In the genomic region with DNA sequence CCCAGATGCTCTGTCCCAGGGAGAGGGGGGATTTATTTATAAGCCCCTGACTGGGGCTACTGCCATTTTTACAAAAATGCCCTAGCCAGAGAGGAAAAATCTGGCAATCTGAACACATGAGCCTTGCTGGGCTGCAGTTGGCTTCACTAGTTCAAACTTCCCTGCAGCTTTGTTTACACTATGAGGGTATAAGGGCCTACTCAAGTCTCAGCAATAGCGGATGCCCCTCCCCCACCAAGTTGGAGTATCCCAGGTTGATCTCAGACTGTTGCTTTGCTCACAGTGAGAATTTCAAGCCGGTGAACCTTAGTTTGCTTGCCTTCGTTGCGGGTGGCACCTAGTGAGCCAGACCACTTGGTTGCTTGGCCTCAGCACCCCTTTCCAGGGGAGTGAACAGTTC, we compare ENCODE assay signal across 1 cellular context.
DNase-seq lines count a peak whose midpoint lies in the region; ATAC-seq and TF ChIP-seq lines count a peak whose summit lies in the region.
"Not testable (repeated sequence)": the region's sequence is repeated elsewhere in the genome, so short reads cannot be mapped to it uniquely, and the experiment has no call there.

No MANE protein-coding gene starts in this region.

- not testable (repeated sequence) for H3K4me1 ChIP-seq in upper lobe of right lung

- not testable (repeated sequence) for H3K27me3 ChIP-seq in upper lobe of right lung

- not testable (repeated sequence) for H3K4me3 ChIP-seq in upper lobe of right lung

- not testable (repeated sequence) for TF ChIP-seq CTCF in upper lobe of right lung (IDR thresholded peaks at IDR 0.05)

- intact Hi-C loops in upper lobe of right lung (cut with DNase I): not testable (repeated sequence)

- H3K36me3 ChIP-seq in upper lobe of right lung: not testable (repeated sequence)

- not testable (repeated sequence) for DNase-seq in upper lobe of right lung

- peak; percentile 79 for ATAC-seq in upper lobe of right lung

- not testable (repeated sequence) for H3K27ac ChIP-seq in upper lobe of right lung

- not testable (repeated sequence) for H3K9me3 ChIP-seq in upper lobe of right lung
